Comparison of ENCODE assay signal across 3 cellular contexts in the genomic region with DNA sequence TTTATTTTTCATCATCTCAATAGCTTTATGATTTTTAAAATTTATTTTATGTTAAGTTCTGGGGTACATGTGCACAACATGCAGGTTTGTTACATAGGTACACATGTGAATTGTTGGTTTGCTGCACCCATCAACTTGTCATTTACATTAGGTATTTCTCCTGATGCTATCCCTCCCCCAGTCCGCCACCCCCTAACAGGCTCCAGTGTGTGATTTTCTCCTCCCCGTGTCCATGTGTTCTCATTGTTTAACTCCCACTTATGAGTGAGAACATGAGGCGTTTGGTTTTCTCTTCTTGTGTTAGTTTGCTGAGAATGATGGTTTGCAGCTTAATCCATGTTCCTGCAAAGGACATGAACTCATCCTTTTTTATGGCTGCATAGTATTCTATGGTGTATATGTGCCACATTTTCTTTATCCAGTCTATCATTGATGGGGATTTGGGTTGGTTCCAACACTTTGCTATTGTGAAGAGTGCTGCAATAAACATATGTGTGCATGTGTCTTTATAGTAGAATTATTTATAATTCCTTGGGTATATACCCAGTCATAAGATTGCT.
TF ChIP-seq lines count a peak whose summit lies in the region.

No MANE protein-coding gene starts in this region.

TF ChIP-seq in GM12891, 5 proteins besides CTCF, POLR2A, EP300 and RAD21:
- peak; percentile 31; the same call in 1 of the 2 replicates for TF ChIP-seq POLR2AphosphoS5 (IDR thresholded peaks at IDR 0.05; ENCODE audit: low read depth, low read length)

TF ChIP-seq in HEK293, 187 proteins besides CTCF, POLR2A, EP300 and RAD21:
- TF ChIP-seq ZNF146 (tag by site-specific recombination; IDR thresholded peaks at IDR 0.05) = peak; percentile 63; the same call in 1 of the 2 replicates

TF ChIP-seq in GM12878, 131 proteins besides CTCF, POLR2A, EP300 and RAD21:
- TF ChIP-seq POLR2AphosphoS5 (IDR thresholded peaks at IDR 0.05; ENCODE audit: low read length) = peak; percentile 63
- TF ChIP-seq MTA3 (IDR thresholded peaks at IDR 0.05; ENCODE audit: borderline replicate concordance, low read length) = 0 out of 2 replicates have a peak, but pooled peaks have one; percentile 51
